ENCODE assay signal across 36 cellular contexts in the genomic region with DNA sequence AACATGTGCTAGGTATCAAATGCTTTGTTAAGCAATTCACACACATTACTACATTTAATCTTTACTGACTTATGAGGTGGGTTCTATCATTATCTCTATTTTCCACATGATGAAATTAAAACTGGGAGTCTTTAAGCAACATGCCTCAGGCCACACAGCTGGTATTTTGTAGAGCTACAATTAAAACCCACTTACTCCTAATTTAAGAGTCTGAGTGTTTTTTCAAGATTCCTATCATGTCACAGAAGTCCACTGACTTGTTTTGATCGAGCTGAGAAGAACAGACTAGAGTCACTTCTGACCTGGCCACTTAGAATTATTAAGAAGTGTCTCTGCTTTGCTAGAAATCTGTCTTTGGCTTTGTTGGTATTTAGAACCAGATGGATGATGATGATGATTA.
"Had no signal": no experiment of that assay in that cellular context is flagged by ENCODE, and none has a peak within 500 bp of the region (broad histone marks: within the 10 kb centered on the region; RNA-seq: fewer than 3 reads in every experiment).

No MANE protein-coding gene starts in this region.

- H3K36me3 Mint-ChIP-seq: activated CD4-positive, alpha-beta memory T cell treated with anti-CD3 and anti-CD28 coated beads for 36 hours; activated naive CD4-positive, alpha-beta T cell treated with anti-CD3 and anti-CD28 coated beads, Interleukin-2, amount 50 U/mL, for 72 hours had no signal

- H3K9me3 ChIP-seq: adrenal gland, body of pancreas, breast epithelium had no signal

- H3K4me3 Mint-ChIP-seq: activated B cell treated with CpG ODN at 0.5 μM for 24 hours; activated CD4-positive, alpha-beta memory T cell treated with anti-CD3 and anti-CD28 coated beads for 36 hours; activated naive CD4-positive, alpha-beta T cell treated with anti-CD3 and anti-CD28 coated beads for 36 hours; activated T-cell treated with anti-CD3 and anti-CD28 coated beads, Interleukin-2, amount 50 U/mL, for 4 hours; activated T-helper 1 cell treated with anti-CD3 and anti-CD28 coated beads, Interleukin-12 subunit alpha, Interleukin-12 subunit beta, Interleukin-2, Interleukin-4 antibody, amounts not matched to agents 30 ng/mL and 10 ng/mL and 1 ng/mL, durations not matched to agents 14 hours and 24 hours and 36 hours; T-helper 17 cell had no signal

- H3K27ac ChIP-seq: adrenal gland, body of pancreas, breast epithelium, KMS-11, PC-9, RWPE1, VCaP had no signal

- H3K36me3 ChIP-seq: adrenal gland, breast epithelium had no signal

- H3K4me2 ChIP-seq: KMS-11, PC-9 had no signal

- H3K9ac ChIP-seq: KMS-11 had no signal

- H3K27ac Mint-ChIP-seq: activated B cell treated with CpG ODN at 0.5 μM for 24 hours; activated CD4-positive, alpha-beta memory T cell treated with anti-CD3 and anti-CD28 coated beads for 36 hours; activated naive CD4-positive, alpha-beta T cell treated with anti-CD3 and anti-CD28 coated beads for 36 hours; activated naive CD4-positive, alpha-beta T cell treated with anti-CD3 and anti-CD28 coated beads, Interleukin-2, amount 50 U/mL, for 72 hours; activated T-helper 1 cell treated with anti-CD3 and anti-CD28 coated beads, Interleukin-12 subunit alpha, Interleukin-12 subunit beta, Interleukin-2, Interleukin-4 antibody, amounts not matched to agents 30 ng/mL and 10 ng/mL and 1 ng/mL, durations not matched to agents 14 hours and 24 hours and 36 hours; T-helper 17 cell had no signal

- H3K27me3 Mint-ChIP-seq: activated B cell treated with CpG ODN at 0.5 μM for 24 hours; activated CD4-positive, alpha-beta memory T cell treated with anti-CD3 and anti-CD28 coated beads for 36 hours had no signal

- FAIRE-seq: astrocyte, colon, RCC 7860 had no signal

- DNase-seq: activated B cell treated with CpG ODN at 0.5 μM for 24 hours; activated CD4-positive, alpha-beta memory T cell treated with anti-CD3 and anti-CD28 coated beads for 36 hours; activated CD4-positive, alpha-beta T cell treated with anti-CD3 and anti-CD28 coated beads for 4 hours; activated CD4-positive, alpha-beta T cell treated with anti-CD3 and anti-CD28 coated beads, Interleukin-2, amount 50 U/mL, for 1 hour; activated CD4-positive, CD25-positive, alpha-beta regulatory T cell treated with anti-CD3 and anti-CD28 coated beads, Interleukin-2, amount 50 U/mL, for 72 hours; activated CD8-positive, alpha-beta memory T cell treated with anti-CD3 and anti-CD28 coated beads, Interleukin-2, amount 50 U/mL, for 4 hours; activated gamma-delta T cell treated with Interleukin-2 at 50 U/mL for 16 hours; activated naive CD4-positive, alpha-beta T cell treated with anti-CD3 and anti-CD28 coated beads for 36 hours; activated T-cell treated with anti-CD3 and anti-CD28 coated beads for 4 hours; activated T-cell treated with anti-CD3 and anti-CD28 coated beads, Interleukin-2, amount 50 U/mL, for 4 hours; adrenal gland; body of pancreas; cerebellar nuclear complex; MM.1S; MV-4-11; NCI-H1092; NCI-H1930; NCI-H2081 treated with DMSO at 0.1 percent for 48 hours; NCI-H2171; NCI-H2227 treated with DMSO at 0.1 percent for 48 hours; NCI-H446; NCI-H510A treated with DMSO at 0.1 percent for 48 hours; NCI-H748 treated with DMSO at 0.1 percent for 48 hours; PC-9; SIG-M5; T-helper 17 cell; T-helper 9 cell had no signal

- H3K9me3 Mint-ChIP-seq: activated B cell treated with CpG ODN at 0.5 μM for 24 hours; activated CD4-positive, alpha-beta memory T cell treated with anti-CD3 and anti-CD28 coated beads for 36 hours; activated naive CD4-positive, alpha-beta T cell treated with anti-CD3 and anti-CD28 coated beads for 36 hours; activated T-cell treated with anti-CD3 and anti-CD28 coated beads, Interleukin-2, amount 50 U/mL, for 4 hours; activated T-helper 1 cell treated with anti-CD3 and anti-CD28 coated beads, Interleukin-12 subunit alpha, Interleukin-12 subunit beta, Interleukin-2, Interleukin-4 antibody, amounts not matched to agents 30 ng/mL and 10 ng/mL and 1 ng/mL, durations not matched to agents 14 hours and 24 hours and 36 hours had no signal

- H3K4me1 ChIP-seq: adrenal gland, body of pancreas, breast epithelium had no signal

- H2AFZ ChIP-seq: PC-9 had no signal

- H3K4me3 ChIP-seq: adrenal gland, body of pancreas, breast epithelium, PC-9 had no signal

- H3K27me3 ChIP-seq: adrenal gland, body of pancreas, breast epithelium had no signal

- H3K4me1 Mint-ChIP-seq: activated B cell treated with CpG ODN at 0.5 μM for 24 hours, T-helper 17 cell had no signal
